8 cellular contexts compared by ENCODE assay signal in genomic region chr19:55655648-55656040, GRCh38. TPM values are rescaled to one million over a fixed set of nuclear protein-coding genes. Genes with fewer than 3 reads are reported as not detected.
DNase-seq lines count a peak whose midpoint lies in the region; TF ChIP-seq lines count a peak whose summit lies in the region.

No MANE protein-coding gene starts in this region.

- no peaks in the 10 kb centered on the region for H3K27me3 Mint-ChIP-seq in T-helper 2 cell treated with Interferon-gamma antibody and Interleukin-4, amounts not matched to agents 5 μg/mL and 100 μg/mL, for 36 hours (ENCODE audit: low read depth)

- peak overlapping the region; percentile 91 for H3K4me3 Mint-ChIP-seq in T-helper 2 cell treated with Interferon-gamma antibody and Interleukin-4, amounts not matched to agents 5 μg/mL and 100 μg/mL, for 36 hours

- H3K4me1 ChIP-seq in adipocyte (ENCODE audit: control insufficient read depth, insufficient read depth, low read length): peaks cover 33% of the 10 kb centered on the region

- peaks cover 35% of the 10 kb centered on the region for H3K36me3 Mint-ChIP-seq in T-helper 2 cell treated with Interferon-gamma antibody and Interleukin-4, amounts not matched to agents 5 μg/mL and 100 μg/mL, for 36 hours (ENCODE audit: low read depth)

- H3K4me1 Mint-ChIP-seq in T-helper 2 cell treated with Interferon-gamma antibody and Interleukin-4, amounts not matched to agents 5 μg/mL and 100 μg/mL, for 36 hours (ENCODE audit: low read depth): peaks cover 25% of the 10 kb centered on the region

- peak overlapping the region; percentile 100 for H3K9ac ChIP-seq in adipocyte (ENCODE audit: low read length)

- H3K36me3 ChIP-seq in adipocyte (ENCODE audit: control insufficient read depth, insufficient read depth, low read length, severe bottlenecking): peaks cover 9% of the 10 kb centered on the region

- H3K27ac Mint-ChIP-seq in T-helper 2 cell treated with Interferon-gamma antibody and Interleukin-4, amounts not matched to agents 5 μg/mL and 100 μg/mL, for 36 hours: peak overlapping the region; percentile 96

- H3K4me3 ChIP-seq in adipocyte (ENCODE audit: low read length): peak overlapping the region; percentile 89

- H3K9me3 ChIP-seq in adipocyte (ENCODE audit: control insufficient read depth, low read length): no peaks in the 10 kb centered on the region

- no peak for DNase-seq in T-helper 2 cell treated with Interferon-gamma antibody and Interleukin-4, amounts not matched to agents 5 μg/mL and 100 μg/mL, for 36 hours (ENCODE audit: low spot score)
- no peak for DNase-seq in T-helper 2 cell
- DNase-seq in adipocyte (ENCODE audit: low read depth): no peak
- DNase-seq in GM20000 (ENCODE audit: low spot score): no peak
- DNase-seq in NCI-H2227 (lab: John Stamatoyannopoulos, UW; ENCODE audit: unreplicated experiment): no peak
- no peak for DNase-seq in NCI-H510A treated with DMSO at 0.1 percent for 48 hours (lab: John Stamatoyannopoulos, UW)

- no peak for TF ChIP-seq CTCF in GM20000 (IDR thresholded peaks at IDR 0.05; ENCODE audit: extremely low read depth, missing control alignments)

- H3K27ac ChIP-seq in layer of hippocampus (ENCODE audit: low read depth, low read length) (peak overlapping the region; percentile 99), temporal lobe (ENCODE audit: low read depth, low read length) (peak overlapping the region; percentile 89)

- H3K27me3 ChIP-seq in adipocyte (replicated peaks; ENCODE audit: control insufficient read depth, insufficient read depth, low read length): no peaks in the 10 kb centered on the region
- H3K27me3 ChIP-seq in layer of hippocampus (ENCODE audit: control insufficient read depth, insufficient read depth, low read length): no peaks in the 10 kb centered on the region

- H3K9me3 Mint-ChIP-seq in T-helper 2 cell treated with Interferon-gamma antibody and Interleukin-4, amounts not matched to agents 5 μg/mL and 100 μg/mL, for 36 hours: no peaks in the 10 kb centered on the region

RNA-seq across cellular contexts. Expression of gene U2AF2, which starts 0.8 kb away (rescaled TPM):
- total RNA-seq in temporal lobe: 83.6 TPM

RNA-seq across cellular contexts. Expression of gene CCDC106, which starts 7.6 kb away (rescaled TPM):
- total RNA-seq in temporal lobe: 10.1 TPM

RNA-seq across cellular contexts. Expression of gene ZNF581, which starts 12.2 kb away (rescaled TPM):
- total RNA-seq in temporal lobe: 6.9 TPM

RNA-seq across cellular contexts. Expression of gene ZNF580, which starts 14.8 kb away (rescaled TPM):
- total RNA-seq in temporal lobe: 4.4 TPM

RNA-seq across cellular contexts. Expression of gene EPN1, which starts 19.4 kb away (rescaled TPM):
- total RNA-seq in temporal lobe: 32.2 TPM
